1 cellular context compared by ENCODE assay signal in genomic region chr2:230929381-230930148, GRCh38.
TF ChIP-seq lines count a peak whose summit lies in the region.

No MANE protein-coding gene starts in this region.

TF ChIP-seq in K562, 482 proteins besides CTCF, POLR2A, EP300 and RAD21:
- TF ChIP-seq PKNOX1 (IDR thresholded peaks at IDR 0.05) (peak; percentile 55), CLOCK (CRISPR knock-in tag; IDR thresholded peaks at IDR 0.05; ENCODE audit: borderline replicate concordance) (no peak), SIN3B (IDR thresholded peaks at IDR 0.05; ENCODE audit: low read depth) (no peak), BHLHE40 (IDR thresholded peaks at IDR 0.05; ENCODE audit: low read length) (peak; percentile 25; the same call in 1 of the 2 replicates), ZBTB17 (CRISPR knock-in tag; IDR thresholded peaks at IDR 0.05) (no peak), USF2 (CRISPR knock-in tag; IDR thresholded peaks at IDR 0.05) (peak; percentile 53), PATZ1 (CRISPR knock-in tag; IDR thresholded peaks at IDR 0.05; ENCODE audit: borderline replicate concordance) (no peak), MNT (conservative IDR thresholded peaks at IDR 0.05) (0 out of 4 replicates have a peak, but pooled peaks of 1 of the 2 experiments have one; percentile 29), USF1 (CRISPR knock-in tag; IDR thresholded peaks at IDR 0.05) (peak; percentile 76), MYC (IDR thresholded peaks at IDR 0.05; ENCODE audit: low read depth, low read length) (0 out of 2 replicates have a peak, but pooled peaks have one; percentile 15), MYC (CRISPR knock-in tag; IDR thresholded peaks at IDR 0.05; ENCODE audit: borderline replicate concordance, low read depth) (no peak)
